Comparison of ENCODE assay signal across 10 cellular contexts in genomic region chr1:25903986-25904385, GRCh38. TPM values are rescaled to one million over a fixed set of nuclear protein-coding genes. Genes with fewer than 3 reads are reported as not detected.
DNase-seq lines count a peak whose midpoint lies in the region; ATAC-seq and TF ChIP-seq lines count a peak whose summit lies in the region.
"Had no signal": no experiment of that assay in that cellular context is flagged by ENCODE, and none has a peak within 500 bp of the region (broad histone marks: within the 10 kb centered on the region; RNA-seq: fewer than 3 reads in every experiment).

No MANE protein-coding gene starts in this region.

- peaks cover 51% of the 10 kb centered on the region for H3K36me3 Mint-ChIP-seq in activated naive CD4-positive, alpha-beta T cell treated with anti-CD3 and anti-CD28 coated beads for 36 hours (ENCODE audit: low read depth)
- H3K36me3 Mint-ChIP-seq in stimulated activated effector memory CD8-positive, alpha-beta T cell treated with anti-CD3 and anti-CD28 coated beads, Interleukin-12 subunit alpha, Interleukin-12 subunit beta, amount 100 ng/mL, for 72 hours, result peaks cover 80% of the 10 kb centered on the region

- no peak for ATAC-seq in stimulated activated effector memory CD8-positive, alpha-beta T cell treated with anti-CD3 and anti-CD28 coated beads, Interleukin-12 subunit alpha, Interleukin-12 subunit beta, amount 100 ng/mL, for 72 hours
- ATAC-seq in heart right ventricle, result no peak
- ATAC-seq: pancreas had no signal

- intact Hi-C loops in activated naive CD4-positive, alpha-beta T cell treated with anti-CD3 and anti-CD28 coated beads for 36 hours (cut with micrococcal nuclease), result no loop called here
- intact Hi-C loops in heart right ventricle (cut with DNase I), result loop anchor here in 2 of 10 donors (2.0 kb wide), 1 partner anchor 95 kb away; the partner anchor contains the start of gene PAFAH2 (in 2 of the 2)

- H3K27me3 ChIP-seq in heart right ventricle, result no peaks in the 10 kb centered on the region
- H3K27me3 ChIP-seq: pancreas had no signal

- no peak overlapping the region for H3K27ac Mint-ChIP-seq in activated naive CD4-positive, alpha-beta T cell treated with anti-CD3 and anti-CD28 coated beads for 36 hours
- H3K27ac Mint-ChIP-seq in stimulated activated effector memory CD8-positive, alpha-beta T cell treated with anti-CD3 and anti-CD28 coated beads, Interleukin-12 subunit alpha, Interleukin-12 subunit beta, amount 100 ng/mL, for 72 hours, result peak overlapping the region; percentile 91

- peaks cover 30% of the 10 kb centered on the region for H3K4me1 Mint-ChIP-seq in activated naive CD4-positive, alpha-beta T cell treated with anti-CD3 and anti-CD28 coated beads for 36 hours (ENCODE audit: low read depth)
- H3K4me1 Mint-ChIP-seq in stimulated activated effector memory CD8-positive, alpha-beta T cell treated with anti-CD3 and anti-CD28 coated beads, Interleukin-12 subunit alpha, Interleukin-12 subunit beta, amount 100 ng/mL, for 72 hours, result peaks cover 22% of the 10 kb centered on the region

- CTCF ChIA-PET in activated naive CD4-positive, alpha-beta T cell treated with anti-CD3 and anti-CD28 coated beads for 36 hours (lab: Charles Lee), result interaction anchor here (0.7 to 2.9 kb wide), 5 partner anchors 8 to 93 kb away, joined by 3 to 19 read pairs (median 5); partner anchors contain the start of gene PAFAH2

- no peaks in the 10 kb centered on the region for H3K27me3 Mint-ChIP-seq in activated naive CD4-positive, alpha-beta T cell treated with anti-CD3 and anti-CD28 coated beads for 36 hours (ENCODE audit: low read depth)

- WGBS in heart right ventricle, 2 donors, result 69 to 77% methylated on average over 3 of the region's 3 CpGs

- H3K9me3 Mint-ChIP-seq in activated naive CD4-positive, alpha-beta T cell treated with anti-CD3 and anti-CD28 coated beads for 36 hours, result no peaks in the 10 kb centered on the region
- no peaks in the 10 kb centered on the region for H3K9me3 Mint-ChIP-seq in stimulated activated effector memory CD8-positive, alpha-beta T cell treated with anti-CD3 and anti-CD28 coated beads, Interleukin-12 subunit alpha, Interleukin-12 subunit beta, amount 100 ng/mL, for 72 hours

- TF ChIP-seq CTCF in fibroblast of mammary gland (conservative IDR thresholded peaks at IDR 0.05; ENCODE audit: control insufficient read depth, insufficient read depth, low read depth, low read length) (no peak), heart right ventricle (IDR thresholded peaks at IDR 0.05) (no peak)

- no peak for DNase-seq in activated naive CD4-positive, alpha-beta T cell treated with anti-CD3 and anti-CD28 coated beads for 36 hours
- DNase-seq in activated naive CD4-positive, alpha-beta T cell treated with anti-CD3 and anti-CD28 coated beads, Interleukin-2, amount 50 U/mL, for 16 hours, result no peak
- DNase-seq in SK-N-MC (ENCODE audit: low read depth, low spot score), result no peak
- no peak for DNase-seq in fibroblast of mammary gland (ENCODE audit: low read depth)
- DNase-seq in stimulated activated effector memory CD8-positive, alpha-beta T cell treated with anti-CD3 and anti-CD28 coated beads, Interleukin-12 subunit alpha, Interleukin-12 subunit beta, amount 100 ng/mL, for 72 hours (ENCODE audit: low spot score in 2 of 2), result no peak
- no peak for DNase-seq in heart right ventricle
- DNase-seq in dedifferentiated amniotic fluid mesenchymal stem cell (ENCODE audit: extremely low spot score), result no peak
- no peak for DNase-seq in HuH-7 (ENCODE audit: low spot score)
- DNase-seq: NCI-H1436 treated with DMSO at 0.1 percent for 48 hours, pancreas had no signal

- H3K27ac ChIP-seq in SK-N-MC (no peak overlapping the region), heart right ventricle (no peak overlapping the region)

- H3K9me3 ChIP-seq in SK-N-MC (ENCODE audit: low read depth, low read length) (no peaks in the 10 kb centered on the region), heart right ventricle (no peaks in the 10 kb centered on the region)
- H3K9me3 ChIP-seq: pancreas had no signal

- peaks cover 9 to 44% (median 28%) of the 10 kb centered on the region in 9 donors for H3K4me1 ChIP-seq in heart right ventricle

- peak overlapping the region; percentile 94 for H3K4me3 Mint-ChIP-seq in activated naive CD4-positive, alpha-beta T cell treated with anti-CD3 and anti-CD28 coated beads for 36 hours
- H3K4me3 Mint-ChIP-seq in stimulated activated effector memory CD8-positive, alpha-beta T cell treated with anti-CD3 and anti-CD28 coated beads, Interleukin-12 subunit alpha, Interleukin-12 subunit beta, amount 100 ng/mL, for 72 hours, result peak overlapping the region; percentile 86

- H3K4me3 ChIP-seq in SK-N-MC, result peak overlapping the region; percentile 99
- H3K4me3 ChIP-seq in fibroblast of mammary gland (ENCODE audit: control insufficient read depth, low read depth, low read length), result peak overlapping the region; percentile 78
- H3K4me3 ChIP-seq in heart right ventricle, result peak overlapping the region in 1 of 10 donors; percentile 69

- peak overlapping the region; percentile 94 for H3K9ac ChIP-seq in SK-N-MC (ENCODE audit: insufficient read length)

- H3K36me3 ChIP-seq in SK-N-MC (ENCODE audit: insufficient read depth, low read length) (peaks cover 63% of the 10 kb centered on the region), heart right ventricle (peaks cover 0 to 43% (median 6%) of the 10 kb centered on the region in 9 donors)
- H3K36me3 ChIP-seq: pancreas had no signal

RNA-seq across cellular contexts. Expression of gene STMN1, which starts 2.2 kb away (rescaled TPM):
- total RNA-seq in activated naive CD4-positive, alpha-beta T cell treated with anti-CD3 and anti-CD28 coated beads for 36 hours, result 100 to 1,000 TPM; 708 to 746 TPM
- 10 to 100 TPM; 16.0 to 85.7 (median 48.7) TPM for total RNA-seq in heart right ventricle
- polyA plus RNA-seq in heart right ventricle, result 10 to 100 TPM; 16.2 to 49.9 TPM

RNA-seq across cellular contexts. Expression of gene PAQR7, which starts 28.5 kb away (rescaled TPM):
- 1 to 10 TPM; 2.8 to 3.1 TPM for total RNA-seq in activated naive CD4-positive, alpha-beta T cell treated with anti-CD3 and anti-CD28 coated beads for 36 hours
- 1 to 10 TPM; 1.2 to 3.8 (median 2.2) TPM for total RNA-seq in heart right ventricle
- 1 to 10 TPM; 1.2 to 1.4 TPM for polyA plus RNA-seq in heart right ventricle

RNA-seq across cellular contexts. Expression of gene AUNIP, which starts 44.7 kb away (rescaled TPM):
- 1 to 10 TPM; 8.4 to 9.1 TPM for total RNA-seq in activated naive CD4-positive, alpha-beta T cell treated with anti-CD3 and anti-CD28 coated beads for 36 hours
- under 1 TPM in 2 of 10 donors, not detected in 8; 0.21 to 0.25 TPM for total RNA-seq in heart right ventricle
- under 1 TPM in 1 of 2 donors, not detected in 1; 0.04 TPM for polyA plus RNA-seq in heart right ventricle
- polyA plus RNA-seq: pancreas had no signal

Comparison
In these comparisons a context has a peak if more than half of its experiments do, and no peak if none do; other contexts are left out.
1. RNA of gene STMN1, which starts 2.2 kb away (total RNA-seq): 708 to 746 TPM in activated naive CD4-positive, alpha-beta T cell treated with anti-CD3 and anti-CD28 coated beads for 36 hours; 16.0 to 85.7 TPM in heart right ventricle; every median in the first group is over 4 times any median in the second.
2. RNA of gene AUNIP, which starts 44.7 kb away (total RNA-seq): 8.4 to 9.1 TPM in activated naive CD4-positive, alpha-beta T cell treated with anti-CD3 and anti-CD28 coated beads for 36 hours; 0.21 to 0.25 TPM in heart right ventricle; every median in the first group is over 4 times any median in the second.